2 cellular contexts compared by ENCODE assay signal in genomic region chr4:9979101-9979815, GRCh38.
TF ChIP-seq lines count a peak whose summit lies in the region.

No MANE protein-coding gene starts in this region.

TF ChIP-seq in SK-N-SH, 30 proteins besides CTCF, POLR2A, EP300 and RAD21 (continued from another document):
- TF ChIP-seq REST (IDR thresholded peaks at IDR 0.05; ENCODE audit: low read depth, low read length) (no peak), TEAD4 (IDR thresholded peaks at IDR 0.05; ENCODE audit: borderline replicate concordance, insufficient read depth) (no peak), RFX5 (IDR thresholded peaks at IDR 0.05; ENCODE audit: low read length) (no peak), GATA2 (CRISPR knock-in tag; IDR thresholded peaks at IDR 0.05) (no peak), ELF1 (IDR thresholded peaks at IDR 0.05) (no peak), FOSL2 (IDR thresholded peaks at IDR 0.05; ENCODE audit: borderline replicate concordance, low read depth) (no peak), TCF12 (IDR thresholded peaks at IDR 0.05) (no peak), MEF2A (IDR thresholded peaks at IDR 0.05; ENCODE audit: borderline replicate concordance, low read depth) (no peak)

TF ChIP-seq in SK-N-SH treated with all-trans-retinoic acid at 6 μM for 48 hours, 23 proteins besides CTCF, POLR2A, EP300 and RAD21 (continued from another document):
- TF ChIP-seq ZC3H10 (CRISPR knock-in tag; IDR thresholded peaks at IDR 0.05) (no peak), PPARA (CRISPR knock-in tag; IDR thresholded peaks at IDR 0.05; ENCODE audit: borderline replicate concordance) (no peak), ZNF8 (CRISPR knock-in tag; IDR thresholded peaks at IDR 0.05) (no peak), CREB5 (CRISPR knock-in tag; IDR thresholded peaks at IDR 0.05; ENCODE audit: low read depth) (no peak), RARB (CRISPR knock-in tag; IDR thresholded peaks at IDR 0.05) (no peak), ESRRG (CRISPR knock-in tag; IDR thresholded peaks at IDR 0.05) (no peak), PATZ1 (CRISPR knock-in tag; IDR thresholded peaks at IDR 0.05; ENCODE audit: borderline replicate concordance) (no peak)
- TF ChIP-seq, protein P1, sequence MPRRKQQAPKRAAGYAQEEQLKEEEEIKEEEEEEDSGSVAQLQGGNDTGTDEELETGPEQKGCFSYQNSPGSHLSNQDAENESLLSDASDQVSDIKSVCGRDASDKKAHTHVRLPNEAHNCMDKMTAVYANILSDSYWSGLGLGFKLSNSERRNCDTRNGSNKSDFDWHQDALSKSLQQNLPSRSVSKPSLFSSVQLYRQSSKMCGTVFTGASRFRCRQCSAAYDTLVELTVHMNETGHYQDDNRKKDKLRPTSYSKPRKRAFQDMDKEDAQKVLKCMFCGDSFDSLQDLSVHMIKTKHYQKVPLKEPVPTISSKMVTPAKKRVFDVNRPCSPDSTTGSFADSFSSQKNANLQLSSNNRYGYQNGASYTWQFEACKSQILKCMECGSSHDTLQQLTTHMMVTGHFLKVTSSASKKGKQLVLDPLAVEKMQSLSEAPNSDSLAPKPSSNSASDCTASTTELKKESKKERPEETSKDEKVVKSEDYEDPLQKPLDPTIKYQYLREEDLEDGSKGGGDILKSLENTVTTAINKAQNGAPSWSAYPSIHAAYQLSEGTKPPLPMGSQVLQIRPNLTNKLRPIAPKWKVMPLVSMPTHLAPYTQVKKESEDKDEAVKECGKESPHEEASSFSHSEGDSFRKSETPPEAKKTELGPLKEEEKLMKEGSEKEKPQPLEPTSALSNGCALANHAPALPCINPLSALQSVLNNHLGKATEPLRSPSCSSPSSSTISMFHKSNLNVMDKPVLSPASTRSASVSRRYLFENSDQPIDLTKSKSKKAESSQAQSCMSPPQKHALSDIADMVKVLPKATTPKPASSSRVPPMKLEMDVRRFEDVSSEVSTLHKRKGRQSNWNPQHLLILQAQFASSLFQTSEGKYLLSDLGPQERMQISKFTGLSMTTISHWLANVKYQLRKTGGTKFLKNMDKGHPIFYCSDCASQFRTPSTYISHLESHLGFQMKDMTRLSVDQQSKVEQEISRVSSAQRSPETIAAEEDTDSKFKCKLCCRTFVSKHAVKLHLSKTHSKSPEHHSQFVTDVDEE (CRISPR knock-in tag; IDR thresholded peaks at IDR 0.05): no peak
- TF ChIP-seq, protein P2, sequence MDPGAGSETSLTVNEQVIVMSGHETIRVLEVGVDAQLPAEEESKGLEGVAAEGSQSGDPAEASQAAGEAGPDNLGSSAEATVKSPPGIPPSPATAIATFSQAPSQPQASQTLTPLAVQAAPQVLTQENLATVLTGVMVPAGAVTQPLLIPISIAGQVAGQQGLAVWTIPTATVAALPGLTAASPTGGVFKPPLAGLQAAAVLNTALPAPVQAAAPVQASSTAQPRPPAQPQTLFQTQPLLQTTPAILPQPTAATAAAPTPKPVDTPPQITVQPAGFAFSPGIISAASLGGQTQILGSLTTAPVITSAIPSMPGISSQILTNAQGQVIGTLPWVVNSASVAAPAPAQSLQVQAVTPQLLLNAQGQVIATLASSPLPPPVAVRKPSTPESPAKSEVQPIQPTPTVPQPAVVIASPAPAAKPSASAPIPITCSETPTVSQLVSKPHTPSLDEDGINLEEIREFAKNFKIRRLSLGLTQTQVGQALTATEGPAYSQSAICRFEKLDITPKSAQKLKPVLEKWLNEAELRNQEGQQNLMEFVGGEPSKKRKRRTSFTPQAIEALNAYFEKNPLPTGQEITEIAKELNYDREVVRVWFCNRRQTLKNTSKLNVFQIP (CRISPR knock-in tag; IDR thresholded peaks at IDR 0.05; ENCODE audit: borderline replicate concordance, low read depth): no peak
TF ChIP-seq in SK-N-SH treated with all-trans-retinoic acid at 6 μM for 48 hours: peak in this region for 0.
